ENCODE assay signal across 1 cellular context in the genomic region with DNA sequence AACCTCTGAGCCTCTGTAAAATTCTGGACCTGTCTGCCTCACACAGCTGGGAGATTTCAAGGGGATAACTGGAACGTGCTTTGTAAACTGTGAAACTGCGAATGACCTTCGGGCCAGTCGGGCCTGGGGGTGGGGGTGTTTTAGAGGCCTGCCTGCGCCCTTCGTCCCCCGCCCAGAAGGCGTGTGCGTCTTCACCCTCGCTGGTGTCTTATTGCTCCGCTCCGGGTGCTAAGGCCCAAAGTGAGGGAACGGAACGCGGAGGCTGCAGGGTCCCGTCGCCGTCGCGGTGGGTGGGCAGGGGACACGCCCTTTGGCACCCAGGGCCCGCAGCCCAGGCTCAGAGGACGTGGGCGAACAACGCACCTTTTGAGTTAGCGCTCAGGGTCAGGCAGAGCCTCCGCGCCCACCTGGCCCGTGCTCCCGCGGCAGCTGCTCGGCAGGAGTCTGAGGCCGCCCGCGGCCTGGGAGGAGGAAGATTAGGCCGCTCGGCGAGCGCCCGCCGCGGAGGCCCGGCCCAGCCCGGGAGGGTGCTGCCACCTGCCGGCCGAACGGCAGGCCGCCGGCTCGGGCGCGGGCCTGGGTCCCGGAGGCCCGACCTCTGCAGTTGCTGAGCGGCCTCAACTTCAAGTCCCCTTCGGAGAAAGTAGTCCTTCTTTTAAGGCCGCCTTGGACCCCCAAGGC.
TF ChIP-seq lines count a peak whose summit lies in the region.

No MANE protein-coding gene starts in this region.

TF ChIP-seq in HepG2, 621 proteins besides CTCF, POLR2A, EP300 and RAD21 (continued from another document and continues in another):
- TF ChIP-seq ZNF792 (CRISPR knock-in tag; IDR thresholded peaks at IDR 0.05) (peak; percentile 84; the same call in 1 of the 2 replicates), KMT2A (CRISPR knock-in tag; IDR thresholded peaks at IDR 0.05) (peak; percentile 73; the same call in 1 of the 2 replicates), RNF2 (conservative IDR thresholded peaks at IDR 0.05; ENCODE audit: low read depth) (peak; percentile 85; the same call in 1 of the 2 replicates), FOXM1 (CRISPR knock-in tag; IDR thresholded peaks at IDR 0.05) (no peak), NRL (CRISPR knock-in tag; IDR thresholded peaks at IDR 0.05; ENCODE audit: borderline replicate concordance) (no peak), ZNF335 (CRISPR knock-in tag; IDR thresholded peaks at IDR 0.05) (peak; percentile 61; the same call in 1 of the 2 replicates), ZNF569 (CRISPR knock-in tag; IDR thresholded peaks at IDR 0.05; ENCODE audit: borderline replicate concordance) (0 out of 2 replicates have a peak, but pooled peaks have one; percentile 73), ZNF431 (CRISPR knock-in tag; IDR thresholded peaks at IDR 0.05; ENCODE audit: borderline replicate concordance, low read depth) (peak; percentile 83; the same call in 1 of the 2 replicates), GTF3A (CRISPR knock-in tag; conservative IDR thresholded peaks at IDR 0.05) (peak; percentile 91; the same call in 1 of the 2 replicates), XRCC5 (optimal IDR thresholded peaks at IDR 0.05; ENCODE audit: low read length) (peak; percentile 82), FOXJ3 (CRISPR knock-in tag; IDR thresholded peaks at IDR 0.05; ENCODE audit: borderline replicate concordance) (no peak), ZNF543 (CRISPR knock-in tag; IDR thresholded peaks at IDR 0.05) (0 out of 2 replicates have a peak, but pooled peaks have one; percentile 70), KDM5B (CRISPR knock-in tag; IDR thresholded peaks at IDR 0.05; ENCODE audit: borderline replicate concordance) (peak; percentile 96; the same call in 1 of the 2 replicates), CREM (IDR thresholded peaks at IDR 0.05) (no peak), CREM (CRISPR knock-in tag; IDR thresholded peaks at IDR 0.05) (no peak), SMARCC2 (IDR thresholded peaks at IDR 0.05) (no peak), PAX8 (CRISPR knock-in tag; IDR thresholded peaks at IDR 0.05; ENCODE audit: borderline replicate concordance) (0 out of 2 replicates have a peak, but pooled peaks have one; percentile 55), FLYWCH1 (CRISPR knock-in tag; IDR thresholded peaks at IDR 0.05) (peak; percentile 82; the same call in 1 of the 2 replicates)
- TF ChIP-seq, protein P1, sequence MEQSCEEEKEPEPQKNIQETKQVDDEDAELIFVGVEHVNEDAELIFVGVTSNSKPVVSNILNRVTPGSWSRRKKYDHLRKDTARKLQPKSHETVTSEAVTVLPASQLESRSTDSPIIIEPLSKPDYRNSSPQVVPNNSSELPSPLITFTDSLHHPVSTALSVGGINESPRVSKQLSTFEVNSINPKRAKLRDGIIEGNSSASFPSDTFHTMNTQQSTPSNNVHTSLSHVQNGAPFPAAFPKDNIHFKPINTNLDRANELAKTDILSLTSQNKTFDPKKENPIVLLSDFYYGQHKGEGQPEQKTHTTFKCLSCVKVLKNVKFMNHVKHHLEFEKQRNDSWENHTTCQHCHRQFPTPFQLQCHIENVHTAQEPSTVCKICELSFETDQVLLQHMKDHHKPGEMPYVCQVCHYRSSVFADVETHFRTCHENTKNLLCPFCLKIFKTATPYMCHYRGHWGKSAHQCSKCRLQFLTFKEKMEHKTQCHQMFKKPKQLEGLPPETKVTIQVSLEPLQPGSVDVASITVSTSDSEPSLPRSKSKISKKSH (CRISPR knock-in tag; IDR thresholded peaks at IDR 0.05; ENCODE audit: borderline replicate concordance), result peak; percentile 56; the same call in 1 of the 2 replicates
- TF ChIP-seq, protein P2, sequence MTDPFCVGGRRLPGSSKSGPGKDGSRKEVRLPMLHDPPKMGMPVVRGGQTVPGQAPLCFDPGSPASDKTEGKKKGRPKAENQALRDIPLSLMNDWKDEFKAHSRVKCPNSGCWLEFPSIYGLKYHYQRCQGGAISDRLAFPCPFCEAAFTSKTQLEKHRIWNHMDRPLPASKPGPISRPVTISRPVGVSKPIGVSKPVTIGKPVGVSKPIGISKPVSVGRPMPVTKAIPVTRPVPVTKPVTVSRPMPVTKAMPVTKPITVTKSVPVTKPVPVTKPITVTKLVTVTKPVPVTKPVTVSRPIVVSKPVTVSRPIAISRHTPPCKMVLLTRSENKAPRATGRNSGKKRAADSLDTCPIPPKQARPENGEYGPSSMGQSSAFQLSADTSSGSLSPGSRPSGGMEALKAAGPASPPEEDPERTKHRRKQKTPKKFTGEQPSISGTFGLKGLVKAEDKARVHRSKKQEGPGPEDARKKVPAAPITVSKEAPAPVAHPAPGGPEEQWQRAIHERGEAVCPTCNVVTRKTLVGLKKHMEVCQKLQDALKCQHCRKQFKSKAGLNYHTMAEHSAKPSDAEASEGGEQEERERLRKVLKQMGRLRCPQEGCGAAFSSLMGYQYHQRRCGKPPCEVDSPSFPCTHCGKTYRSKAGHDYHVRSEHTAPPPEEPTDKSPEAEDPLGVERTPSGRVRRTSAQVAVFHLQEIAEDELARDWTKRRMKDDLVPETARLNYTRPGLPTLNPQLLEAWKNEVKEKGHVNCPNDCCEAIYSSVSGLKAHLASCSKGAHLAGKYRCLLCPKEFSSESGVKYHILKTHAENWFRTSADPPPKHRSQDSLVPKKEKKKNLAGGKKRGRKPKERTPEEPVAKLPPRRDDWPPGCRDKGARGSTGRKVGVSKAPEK (CRISPR knock-in tag; IDR thresholded peaks at IDR 0.05; ENCODE audit: borderline replicate concordance), result peak; percentile 73; the same call in 1 of the 2 replicates
- TF ChIP-seq, protein P3, sequence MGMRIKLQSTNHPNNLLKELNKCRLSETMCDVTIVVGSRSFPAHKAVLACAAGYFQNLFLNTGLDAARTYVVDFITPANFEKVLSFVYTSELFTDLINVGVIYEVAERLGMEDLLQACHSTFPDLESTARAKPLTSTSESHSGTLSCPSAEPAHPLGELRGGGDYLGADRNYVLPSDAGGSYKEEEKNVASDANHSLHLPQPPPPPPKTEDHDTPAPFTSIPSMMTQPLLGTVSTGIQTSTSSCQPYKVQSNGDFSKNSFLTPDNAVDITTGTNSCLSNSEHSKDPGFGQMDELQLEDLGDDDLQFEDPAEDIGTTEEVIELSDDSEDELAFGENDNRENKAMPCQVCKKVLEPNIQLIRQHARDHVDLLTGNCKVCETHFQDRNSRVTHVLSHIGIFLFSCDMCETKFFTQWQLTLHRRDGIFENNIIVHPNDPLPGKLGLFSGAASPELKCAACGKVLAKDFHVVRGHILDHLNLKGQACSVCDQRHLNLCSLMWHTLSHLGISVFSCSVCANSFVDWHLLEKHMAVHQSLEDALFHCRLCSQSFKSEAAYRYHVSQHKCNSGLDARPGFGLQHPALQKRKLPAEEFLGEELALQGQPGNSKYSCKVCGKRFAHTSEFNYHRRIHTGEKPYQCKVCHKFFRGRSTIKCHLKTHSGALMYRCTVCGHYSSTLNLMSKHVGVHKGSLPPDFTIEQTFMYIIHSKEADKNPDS (CRISPR knock-in tag; IDR thresholded peaks at IDR 0.05), result peak; percentile 86; the same call in 1 of the 2 replicates
- TF ChIP-seq, protein P4, sequence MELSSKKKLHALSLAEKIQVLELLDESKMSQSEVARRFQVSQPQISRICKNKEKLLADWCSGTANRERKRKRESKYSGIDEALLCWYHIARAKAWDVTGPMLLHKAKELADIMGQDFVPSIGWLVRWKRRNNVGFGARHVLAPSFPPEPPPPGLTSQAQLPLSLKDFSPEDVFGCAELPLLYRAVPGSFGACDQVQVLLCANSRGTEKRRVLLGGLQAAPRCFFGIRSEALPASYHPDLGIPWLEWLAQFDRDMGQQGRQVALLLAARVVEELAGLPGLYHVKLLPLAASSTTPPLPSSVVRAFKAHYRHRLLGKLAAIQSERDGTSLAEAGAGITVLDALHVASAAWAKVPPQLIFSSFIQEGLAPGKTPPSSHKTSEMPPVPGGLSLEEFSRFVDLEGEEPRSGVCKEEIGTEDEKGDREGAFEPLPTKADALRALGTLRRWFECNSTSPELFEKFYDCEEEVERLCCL (CRISPR knock-in tag; IDR thresholded peaks at IDR 0.05; ENCODE audit: borderline replicate concordance), result peak; percentile 97
- TF ChIP-seq, protein P5, sequence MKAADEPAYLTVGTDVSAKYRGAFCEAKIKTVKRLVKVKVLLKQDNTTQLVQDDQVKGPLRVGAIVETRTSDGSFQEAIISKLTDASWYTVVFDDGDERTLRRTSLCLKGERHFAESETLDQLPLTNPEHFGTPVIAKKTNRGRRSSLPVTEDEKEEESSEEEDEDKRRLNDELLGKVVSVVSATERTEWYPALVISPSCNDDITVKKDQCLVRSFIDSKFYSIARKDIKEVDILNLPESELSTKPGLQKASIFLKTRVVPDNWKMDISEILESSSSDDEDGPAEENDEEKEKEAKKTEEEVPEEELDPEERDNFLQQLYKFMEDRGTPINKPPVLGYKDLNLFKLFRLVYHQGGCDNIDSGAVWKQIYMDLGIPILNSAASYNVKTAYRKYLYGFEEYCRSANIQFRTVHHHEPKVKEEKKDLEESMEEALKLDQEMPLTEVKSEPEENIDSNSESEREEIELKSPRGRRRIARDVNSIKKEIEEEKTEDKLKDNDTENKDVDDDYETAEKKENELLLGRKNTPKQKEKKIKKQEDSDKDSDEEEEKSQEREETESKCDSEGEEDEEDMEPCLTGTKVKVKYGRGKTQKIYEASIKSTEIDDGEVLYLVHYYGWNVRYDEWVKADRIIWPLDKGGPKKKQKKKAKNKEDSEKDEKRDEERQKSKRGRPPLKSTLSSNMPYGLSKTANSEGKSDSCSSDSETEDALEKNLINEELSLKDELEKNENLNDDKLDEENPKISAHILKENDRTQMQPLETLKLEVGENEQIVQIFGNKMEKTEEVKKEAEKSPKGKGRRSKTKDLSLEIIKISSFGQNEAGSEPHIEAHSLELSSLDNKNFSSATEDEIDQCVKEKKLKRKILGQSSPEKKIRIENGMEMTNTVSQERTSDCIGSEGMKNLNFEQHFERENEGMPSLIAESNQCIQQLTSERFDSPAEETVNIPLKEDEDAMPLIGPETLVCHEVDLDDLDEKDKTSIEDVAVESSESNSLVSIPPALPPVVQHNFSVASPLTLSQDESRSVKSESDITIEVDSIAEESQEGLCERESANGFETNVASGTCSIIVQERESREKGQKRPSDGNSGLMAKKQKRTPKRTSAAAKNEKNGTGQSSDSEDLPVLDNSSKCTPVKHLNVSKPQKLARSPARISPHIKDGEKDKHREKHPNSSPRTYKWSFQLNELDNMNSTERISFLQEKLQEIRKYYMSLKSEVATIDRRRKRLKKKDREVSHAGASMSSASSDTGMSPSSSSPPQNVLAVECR (CRISPR knock-in tag; IDR thresholded peaks at IDR 0.05; ENCODE audit: borderline replicate concordance), result peak; percentile 90
- TF ChIP-seq, protein P6, sequence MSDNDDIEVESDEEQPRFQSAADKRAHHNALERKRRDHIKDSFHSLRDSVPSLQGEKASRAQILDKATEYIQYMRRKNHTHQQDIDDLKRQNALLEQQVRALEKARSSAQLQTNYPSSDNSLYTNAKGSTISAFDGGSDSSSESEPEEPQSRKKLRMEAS (IDR thresholded peaks at IDR 0.05), result peak; percentile 69
- TF ChIP-seq, protein P7, sequence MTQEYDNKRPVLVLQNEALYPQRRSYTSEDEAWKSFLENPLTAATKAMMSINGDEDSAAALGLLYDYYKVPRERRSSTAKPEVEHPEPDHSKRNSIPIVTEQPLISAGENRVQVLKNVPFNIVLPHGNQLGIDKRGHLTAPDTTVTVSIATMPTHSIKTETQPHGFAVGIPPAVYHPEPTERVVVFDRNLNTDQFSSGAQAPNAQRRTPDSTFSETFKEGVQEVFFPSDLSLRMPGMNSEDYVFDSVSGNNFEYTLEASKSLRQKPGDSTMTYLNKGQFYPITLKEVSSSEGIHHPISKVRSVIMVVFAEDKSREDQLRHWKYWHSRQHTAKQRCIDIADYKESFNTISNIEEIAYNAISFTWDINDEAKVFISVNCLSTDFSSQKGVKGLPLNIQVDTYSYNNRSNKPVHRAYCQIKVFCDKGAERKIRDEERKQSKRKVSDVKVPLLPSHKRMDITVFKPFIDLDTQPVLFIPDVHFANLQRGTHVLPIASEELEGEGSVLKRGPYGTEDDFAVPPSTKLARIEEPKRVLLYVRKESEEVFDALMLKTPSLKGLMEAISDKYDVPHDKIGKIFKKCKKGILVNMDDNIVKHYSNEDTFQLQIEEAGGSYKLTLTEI (CRISPR knock-in tag; conservative IDR thresholded peaks at IDR 0.05), result no peak
- TF ChIP-seq, protein P8, sequence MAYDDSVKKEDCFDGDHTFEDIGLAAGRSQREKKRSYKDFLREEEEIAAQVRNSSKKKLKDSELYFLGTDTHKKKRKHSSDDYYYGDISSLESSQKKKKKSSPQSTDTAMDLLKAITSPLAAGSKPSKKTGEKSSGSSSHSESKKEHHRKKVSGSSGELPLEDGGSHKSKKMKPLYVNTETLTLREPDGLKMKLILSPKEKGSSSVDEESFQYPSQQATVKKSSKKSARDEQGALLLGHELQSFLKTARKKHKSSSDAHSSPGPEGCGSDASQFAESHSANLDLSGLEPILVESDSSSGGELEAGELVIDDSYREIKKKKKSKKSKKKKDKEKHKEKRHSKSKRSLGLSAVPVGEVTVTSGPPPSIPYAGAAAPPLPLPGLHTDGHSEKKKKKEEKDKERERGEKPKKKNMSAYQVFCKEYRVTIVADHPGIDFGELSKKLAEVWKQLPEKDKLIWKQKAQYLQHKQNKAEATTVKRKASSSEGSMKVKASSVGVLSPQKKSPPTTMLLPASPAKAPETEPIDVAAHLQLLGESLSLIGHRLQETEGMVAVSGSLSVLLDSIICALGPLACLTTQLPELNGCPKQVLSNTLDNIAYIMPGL (CRISPR knock-in tag; IDR thresholded peaks at IDR 0.05; ENCODE audit: borderline replicate concordance in 1 of 2, low read depth in 1 of 2), result peak; percentile 95 to 96
